Comparison of ENCODE assay signal across 36 cellular contexts in genomic region chr1:213362598-213362997, GRCh38.
"Had no signal": no experiment of that assay in that cellular context is flagged by ENCODE, and none has a peak within 500 bp of the region (broad histone marks: within the 10 kb centered on the region; RNA-seq: fewer than 3 reads in every experiment).

No MANE protein-coding gene starts in this region.

- DNase-seq: Kasumi-1, MG63, MM.1S, MV-4-11, NCI-H1048, NCI-H1092, NCI-H1092 treated with DMSO at 0.1 percent for 48 hours, NCI-H1105, NCI-H1105 treated with DMSO at 0.1 percent for 48 hours, NCI-H1417, NCI-H1417 treated with DMSO at 0.1 percent for 48 hours, NCI-H1436, NCI-H1436 treated with DMSO at 0.1 percent for 48 hours, NCI-H146, NCI-H1694, NCI-H1694 treated with DMSO at 0.1 percent for 48 hours, NCI-H187, NCI-H187 treated with DMSO at 0.1 percent for 48 hours, NCI-H1930, NCI-H2029, NCI-H2029 treated with DMSO at 0.1 percent for 48 hours, NCI-H2081, NCI-H2081 treated with DMSO at 0.1 percent for 48 hours, NCI-H2107, NCI-H2171, NCI-H2171 treated with DMSO at 0.1 percent for 48 hours, NCI-H2227 treated with DMSO at 0.1 percent for 48 hours, NCI-H226, NCI-H345, NCI-H446, NCI-H446 treated with DMSO at 0.1 percent for 48 hours, NCI-H510A, NCI-H510A treated with DMSO at 0.1 percent for 48 hours, NCI-H524, NCI-H524 treated with DMSO at 0.1 percent for 48 hours, NCI-H526 had no signal

- H3K36me3 ChIP-seq: MG63 had no signal

- H3K4me3 ChIP-seq: MG63 had no signal

- H3K27me3 ChIP-seq: MG63 had no signal

- H3K9me3 ChIP-seq: MG63 had no signal
